ENCODE assay signal across 14 cellular contexts in the genomic region with DNA sequence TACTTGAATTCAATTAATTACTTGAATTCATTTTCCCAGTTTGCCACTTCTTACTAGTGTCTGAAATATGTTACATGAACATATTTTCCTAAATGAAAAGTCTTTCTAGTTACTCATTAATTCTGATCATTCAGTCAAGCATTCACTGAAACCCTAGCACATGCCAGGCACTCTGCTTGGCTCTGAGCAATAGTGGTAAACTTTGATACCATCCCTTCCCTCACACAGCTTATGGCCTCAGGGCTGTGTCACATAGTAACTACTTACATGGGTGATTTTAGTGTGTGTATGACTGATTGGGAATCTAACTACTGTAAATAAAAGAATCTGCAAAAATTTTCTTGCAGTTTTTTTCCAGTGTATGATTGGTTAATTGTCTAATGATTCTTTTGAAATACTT. TPM values are rescaled to one million over a fixed set of nuclear protein-coding genes. Genes with fewer than 3 reads are reported as not detected.
DNase-seq lines count a peak whose midpoint lies in the region; ATAC-seq and TF ChIP-seq lines count a peak whose summit lies in the region.
"Had no signal": no experiment of that assay in that cellular context is flagged by ENCODE, and none has a peak within 500 bp of the region (broad histone marks: within the 10 kb centered on the region; RNA-seq: fewer than 3 reads in every experiment).

No MANE protein-coding gene starts in this region.

- TF ChIP-seq CTCF in OCI-LY7 (conservative IDR thresholded peaks at IDR 0.05; ENCODE audit: low read length) (no peak), left ventricle myocardium inferior (IDR thresholded peaks at IDR 0.05; ENCODE audit: borderline replicate concordance) (no peak)

- no peaks in the 10 kb centered on the region for H3K9me3 Mint-ChIP-seq in activated naive CD8-positive, alpha-beta T cell treated with anti-CD3 and anti-CD28 coated beads, Interleukin-2, amount 50 U/mL, for 24 hours
- H3K9me3 Mint-ChIP-seq in activated naive CD8-positive, alpha-beta T cell treated with anti-CD3 and anti-CD28 coated beads for 36 hours, result no peaks in the 10 kb centered on the region

- peaks cover 83% of the 10 kb centered on the region for H3K79me2 ChIP-seq in OCI-LY7 (ENCODE audit: insufficient read depth, low read depth, low read length)

- no peak overlapping the region for H3K27ac Mint-ChIP-seq in activated naive CD8-positive, alpha-beta T cell treated with anti-CD3 and anti-CD28 coated beads, Interleukin-2, amount 50 U/mL, for 24 hours
- no peak overlapping the region for H3K27ac Mint-ChIP-seq in activated naive CD8-positive, alpha-beta T cell treated with anti-CD3 and anti-CD28 coated beads for 36 hours

- H3K4me1 Mint-ChIP-seq in activated naive CD8-positive, alpha-beta T cell treated with anti-CD3 and anti-CD28 coated beads, Interleukin-2, amount 50 U/mL, for 24 hours, result peaks cover 60% of the 10 kb centered on the region
- H3K4me1 Mint-ChIP-seq in activated naive CD8-positive, alpha-beta T cell treated with anti-CD3 and anti-CD28 coated beads for 36 hours, result peaks cover 61% of the 10 kb centered on the region

- peaks cover 7% of the 10 kb centered on the region for H4K20me1 ChIP-seq in OCI-LY7 (ENCODE audit: insufficient read depth, low read length)

- H3K4me3 ChIP-seq in OCI-LY7 (ENCODE audit: low read depth, low read length, poor library complexity, severe bottlenecking) (no peak overlapping the region), left ventricle myocardium inferior (no peak overlapping the region)
- H3K4me3 ChIP-seq: suprapubic skin had no signal

- CTCF ChIA-PET in OCI-LY7 (lab: Charles Lee; ENCODE audit: unreplicated experiment), result no interaction called here

- no peak overlapping the region for H3K4me2 ChIP-seq in OCI-LY7 (ENCODE audit: low read length)

- no peak overlapping the region for H3K4me3 Mint-ChIP-seq in activated naive CD8-positive, alpha-beta T cell treated with anti-CD3 and anti-CD28 coated beads, Interleukin-2, amount 50 U/mL, for 24 hours
- H3K4me3 Mint-ChIP-seq in activated naive CD8-positive, alpha-beta T cell treated with anti-CD3 and anti-CD28 coated beads for 36 hours, result no peak overlapping the region

- intact Hi-C loops in OCI-LY7 (cut with micrococcal nuclease; ENCODE audit: unreplicated experiment), result no loop called here
- intact Hi-C loops in left ventricle myocardium inferior (cut with micrococcal nuclease), result no loop called here

- no peak overlapping the region for H2AFZ ChIP-seq in OCI-LY7 (ENCODE audit: low read length)

- peaks cover 44% of the 10 kb centered on the region for H3K36me3 ChIP-seq in OCI-LY7 (ENCODE audit: insufficient read depth, low read length)
- H3K36me3 ChIP-seq in left ventricle myocardium inferior, result no peaks in the 10 kb centered on the region
- H3K36me3 ChIP-seq: suprapubic skin had no signal

- POLR2A ChIA-PET in OCI-LY7 (lab: Charles Lee), result no interaction called here

- no peak for DNase-seq in activated naive CD8-positive, alpha-beta T cell treated with anti-CD3 and anti-CD28 coated beads, Interleukin-2, amount 50 U/mL, for 24 hours
- DNase-seq in activated naive CD8-positive, alpha-beta T cell treated with anti-CD3 and anti-CD28 coated beads for 36 hours, result no peak
- DNase-seq in epithelial cell of prostate (ENCODE audit: low read depth, low spot score), result peak; percentile 37
- DNase-seq in stimulated activated naive CD8-positive, alpha-beta T cell treated with anti-CD3 and anti-CD28 coated beads, Interleukin-15, Interleukin-2, amounts not matched to agents 100 U/mL and 50 U/mL, for 24 hours, result no peak
- no peak for DNase-seq in UCSD-AML1 (lab: John Stamatoyannopoulos, UW; ENCODE audit: unreplicated experiment)
- DNase-seq in OCI-LY7 (ENCODE audit: low spot score), result no peak
- DNase-seq in left ventricle myocardium inferior, result no peak
- DNase-seq: activated CD8-positive, alpha-beta memory T cell treated with anti-CD3 and anti-CD28 coated beads for 24 hours; amniotic stem cell; NCI-H2227 treated with DMSO at 0.1 percent for 48 hours; occipital lobe; stimulated activated CD4-positive, alpha-beta T cell treated with anti-CD3 and anti-CD28 coated beads, Interleukin-2, amount 100 ng/mL, for 48 hours had no signal

- H3K4me1 ChIP-seq in OCI-LY7 (ENCODE audit: insufficient read depth, low read length, poor library complexity, severe bottlenecking), result peaks cover 17% of the 10 kb centered on the region
- H3K4me1 ChIP-seq in left ventricle myocardium inferior, result peaks cover 54% of the 10 kb centered on the region

- ATAC-seq in activated naive CD8-positive, alpha-beta T cell treated with anti-CD3 and anti-CD28 coated beads, Interleukin-2, amount 50 U/mL, for 24 hours, result peak; percentile 94
- ATAC-seq in HG02981 (IDR thresholded peaks at IDR 0.05; ENCODE audit: unreplicated experiment), result peak; percentile 39
- ATAC-seq in stimulated activated naive CD8-positive, alpha-beta T cell treated with anti-CD3 and anti-CD28 coated beads, Interleukin-15, Interleukin-2, amounts not matched to agents 100 U/mL and 50 U/mL, for 24 hours, result peak; percentile 78

- H3K27me3 Mint-ChIP-seq in activated naive CD8-positive, alpha-beta T cell treated with anti-CD3 and anti-CD28 coated beads, Interleukin-2, amount 50 U/mL, for 24 hours, result no peaks in the 10 kb centered on the region
- no peaks in the 10 kb centered on the region for H3K27me3 Mint-ChIP-seq in activated naive CD8-positive, alpha-beta T cell treated with anti-CD3 and anti-CD28 coated beads for 36 hours

- H3K9me2 ChIP-seq in OCI-LY7 (ENCODE audit: insufficient read depth, low read length), result no peaks in the 10 kb centered on the region

- H3K36me3 Mint-ChIP-seq in activated naive CD8-positive, alpha-beta T cell treated with anti-CD3 and anti-CD28 coated beads, Interleukin-2, amount 50 U/mL, for 24 hours (ENCODE audit: low read depth), result peaks cover 29% of the 10 kb centered on the region
- H3K36me3 Mint-ChIP-seq in activated naive CD8-positive, alpha-beta T cell treated with anti-CD3 and anti-CD28 coated beads for 36 hours, result peaks cover 25% of the 10 kb centered on the region

- peak overlapping the region; percentile 0 for H3K27ac ChIP-seq in epithelial cell of prostate
- H3K27ac ChIP-seq in OCI-LY7 (ENCODE audit: low read depth, low read length, poor library complexity, severe bottlenecking), result no peak overlapping the region
- no peak overlapping the region for H3K27ac ChIP-seq in left ventricle myocardium inferior (replicated peaks)
- H3K27ac ChIP-seq: suprapubic skin had no signal

- H3K9me3 ChIP-seq in OCI-LY7 (ENCODE audit: low read length) (no peaks in the 10 kb centered on the region), left ventricle myocardium inferior (replicated peaks) (no peaks in the 10 kb centered on the region)
- H3K9me3 ChIP-seq: suprapubic skin had no signal

- H3K27me3 ChIP-seq in left ventricle myocardium inferior (ENCODE audit: low read depth), result no peaks in the 10 kb centered on the region
- H3K27me3 ChIP-seq: suprapubic skin had no signal

- BruUV-seq in OCI-LY7 (replicated peaks; lab: Mats Ljungman, UMichigan), result no TSS peak

RNA-seq across cellular contexts. Expression of a gene that starts 32.7 kb away (rescaled TPM):
- total RNA-seq in activated naive CD8-positive, alpha-beta T cell treated with anti-CD3 and anti-CD28 coated beads for 36 hours, result 10 to 100 TPM; 68.7 to 71.5 TPM
- 42.6 and 46.8 TPM in 2 replicates for total RNA-seq in OCI-LY7 (2014; rRNA removed; shearing (Covaris generic))
- 52.8 and 53.6 TPM in 2 replicates for total RNA-seq in OCI-LY7 (2022)
- total RNA-seq in left ventricle myocardium inferior, result 50.8 TPM

Comparison
In these comparisons a context has a peak if more than half of its experiments do, and no peak if none do; other contexts are left out.
1. ATAC-seq: peak in every context shown above with its lines; median percentile 94 in activated naive CD8-positive, alpha-beta T cell treated with anti-CD3 and anti-CD28 coated beads, Interleukin-2, amount 50 U/mL, for 24 hours; 78 in stimulated activated naive CD8-positive, alpha-beta T cell treated with anti-CD3 and anti-CD28 coated beads, Interleukin-15, Interleukin-2, amounts not matched to agents 100 U/mL and 50 U/mL, for 24 hours; 39 in HG02981.